8 cellular contexts compared by ENCODE assay signal in the genomic region with DNA sequence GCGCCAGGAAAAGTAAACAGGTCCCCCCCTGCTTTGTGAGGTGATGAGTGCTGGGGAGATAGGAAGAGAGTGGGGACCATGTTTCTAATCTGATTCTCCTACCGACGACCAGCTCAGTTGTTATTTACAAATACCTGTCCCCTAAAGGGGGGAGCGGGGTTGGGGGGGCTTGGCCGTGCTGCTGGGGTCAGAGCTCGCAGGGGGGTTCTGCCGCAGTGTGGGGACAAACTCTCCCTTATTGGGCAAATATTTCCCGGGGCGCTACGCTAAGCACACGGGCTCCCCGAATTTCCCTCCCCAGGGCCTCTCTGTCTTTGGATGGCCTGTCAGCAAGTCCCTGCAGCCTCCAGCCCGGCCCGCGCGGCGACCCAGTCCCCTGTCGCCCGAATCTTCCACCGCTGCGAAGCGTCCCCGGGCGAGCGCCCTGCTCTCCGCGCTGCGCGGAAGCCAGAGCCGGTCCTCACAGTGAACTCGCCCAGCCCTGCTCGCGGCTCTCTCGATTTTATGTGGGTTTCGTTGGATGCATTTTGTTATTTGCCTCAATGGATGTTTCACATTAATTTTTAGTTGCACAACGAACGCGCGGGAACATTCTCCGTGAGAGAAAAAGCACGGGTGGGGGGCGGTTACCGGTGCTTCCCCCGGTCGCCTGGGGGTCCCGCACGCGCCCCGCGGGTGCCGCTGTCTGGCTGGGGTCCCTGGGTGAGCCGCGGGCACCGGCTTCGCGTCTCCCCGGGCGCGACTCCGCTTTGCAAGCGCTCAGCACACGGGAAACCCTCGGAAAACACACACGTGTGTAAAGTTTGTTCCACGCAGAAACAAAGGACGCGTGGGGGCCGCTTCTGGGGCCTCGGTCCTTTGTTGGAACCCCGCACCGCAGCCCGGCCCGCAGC. TPM values are rescaled to one million over a fixed set of nuclear protein-coding genes. Genes with fewer than 3 reads are reported as not detected.
DNase-seq lines count a peak whose midpoint lies in the region; ATAC-seq and TF ChIP-seq lines count a peak whose summit lies in the region.

No MANE protein-coding gene starts in this region.

- ATAC-seq in GM18907 (IDR thresholded peaks at IDR 0.05; ENCODE audit: unreplicated experiment) (no peak), GM21367 (IDR thresholded peaks at IDR 0.05; ENCODE audit: unreplicated experiment) (no peak), HG02981 (IDR thresholded peaks at IDR 0.05; ENCODE audit: unreplicated experiment) (no peak), HG03097 (IDR thresholded peaks at IDR 0.05; ENCODE audit: low FRiP score, unreplicated experiment) (no peak)

- peaks cover 0 to 7% of the 10 kb centered on the region in 2 donors for H3K4me1 ChIP-seq in esophagus (ENCODE audit: control insufficient read depth in 2 of 2, insufficient read depth in 2 of 2, low read length in 1 of 2)
- peaks cover 37% of the 10 kb centered on the region for H3K4me1 ChIP-seq in osteoblast (ENCODE audit: insufficient read depth, low read length)

- H3K27ac ChIP-seq in esophagus (ENCODE audit: low read depth in 2 of 2, low read length in 1 of 2) (peak overlapping the region; percentile 92 to 99), osteoblast (ENCODE audit: low read depth, low read length) (no peak overlapping the region)

- H3K79me2 ChIP-seq in osteoblast (ENCODE audit: insufficient read depth, low read length), result peaks cover 35% of the 10 kb centered on the region

- no peaks in the 10 kb centered on the region for H3K27me3 ChIP-seq in esophagus (ENCODE audit: control insufficient read depth in 1 of 2, insufficient read depth in 2 of 2, low read length in 2 of 2)
- H3K27me3 ChIP-seq in osteoblast (ENCODE audit: insufficient read depth, low read length), result no peaks in the 10 kb centered on the region

- H3K4me3 ChIP-seq in esophagus (ENCODE audit: low read depth in 1 of 2, low read length in 2 of 2) (peak overlapping the region; percentile 49 to 91), osteoblast (ENCODE audit: insufficient read depth, low read length) (peak overlapping the region; percentile 95)

- H2AFZ ChIP-seq in osteoblast (ENCODE audit: low read length), result peak overlapping the region; percentile 95

- peak; percentile 48 for DNase-seq in GM20000 (ENCODE audit: low spot score)
- peak; percentile 80 for DNase-seq in activated CD8-positive, alpha-beta memory T cell treated with anti-CD3 and anti-CD28 coated beads for 24 hours
- no peak for DNase-seq in osteoblast (ENCODE audit: insufficient read length, low spot score, missing footprints)

- no peaks in the 10 kb centered on the region for H3K36me3 ChIP-seq in esophagus (ENCODE audit: control insufficient read depth in 2 of 2, insufficient read depth in 2 of 2, low read length in 1 of 2)
- no peaks in the 10 kb centered on the region for H3K36me3 ChIP-seq in osteoblast (ENCODE audit: insufficient read depth, low read length)

- peaks cover 5% of the 10 kb centered on the region for H4K20me1 ChIP-seq in osteoblast (ENCODE audit: insufficient read depth, low read length)

- 12 to 20% methylated on average over 73 of the region's 73 CpGs for WGBS in esophagus, 2 donors

- TF ChIP-seq CTCF in GM20000 (IDR thresholded peaks at IDR 0.05; ENCODE audit: extremely low read depth, missing control alignments) (no peak), osteoblast (IDR thresholded peaks at IDR 0.05; ENCODE audit: extremely low read depth, low read depth, low read length) (no peak)

- H3K9me3 ChIP-seq in esophagus (ENCODE audit: control insufficient read depth in 2 of 2, insufficient read depth in 1 of 2, low read depth in 1 of 2, low read length in 1 of 2) (no peaks in the 10 kb centered on the region), osteoblast (ENCODE audit: low read depth, low read length) (no peaks in the 10 kb centered on the region)

- peak overlapping the region; percentile 98 for H3K4me2 ChIP-seq in osteoblast (ENCODE audit: insufficient read depth, low read length)

RNA-seq across cellular contexts. Expression of a gene that starts 1.5 kb away (rescaled TPM):
- polyA plus RNA-seq in esophagus, result 10 to 100 TPM; 27.3 to 51.0 TPM
- total RNA-seq in osteoblast, result 24.2 and 28.6 TPM in 2 replicates

RNA-seq across cellular contexts. Expression of a gene that starts 43.1 kb away (rescaled TPM):
- 10 to 100 TPM; 33.2 to 42.7 TPM for polyA plus RNA-seq in esophagus
- 26.8 and 29.7 TPM in 2 replicates for total RNA-seq in osteoblast
